ENCODE assay signal across 21 cellular contexts in the genomic region with DNA sequence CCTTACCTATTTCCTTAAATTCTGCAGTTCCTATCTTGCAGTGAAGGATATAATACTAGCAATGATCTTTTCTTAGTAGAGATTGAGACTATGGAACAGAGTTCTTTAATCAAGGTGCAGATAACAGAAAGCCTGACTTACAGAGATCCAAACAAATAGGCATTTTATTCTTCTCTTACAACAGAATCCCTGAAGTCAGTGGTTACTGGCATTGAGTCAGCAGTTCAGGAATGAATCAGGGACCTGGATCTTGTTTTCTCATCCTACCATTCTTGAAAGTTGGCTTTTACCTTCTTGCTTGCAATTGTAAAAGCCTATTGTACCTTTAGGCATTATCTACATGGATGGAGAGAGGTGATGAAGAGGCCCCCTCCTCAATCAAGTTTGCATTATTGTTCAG. TPM values are rescaled to one million over a fixed set of nuclear protein-coding genes. Genes with fewer than 3 reads are reported as not detected.
DNase-seq lines count a peak whose midpoint lies in the region; ATAC-seq, FAIRE-seq and TF ChIP-seq lines count a peak whose summit lies in the region.
"Had no signal": no experiment of that assay in that cellular context is flagged by ENCODE, and none has a peak within 500 bp of the region (broad histone marks: within the 10 kb centered on the region; RNA-seq: fewer than 3 reads in every experiment).

No MANE protein-coding gene starts in this region.

- H4K20me1 ChIP-seq in GM23248 (ENCODE audit: insufficient read depth), result no peaks in the 10 kb centered on the region
- H4K20me1 ChIP-seq: BLaER1 treated with 17β-estradiol and CSF1 and Interleukin-3, amounts not matched to agents 10 nM and 100 nM had no signal

- no peak for TF ChIP-seq CTCF in AG04450 (IDR thresholded peaks at IDR 0.05; ENCODE audit: low read depth, low read length)
- TF ChIP-seq CTCF in heart left ventricle (IDR thresholded peaks at IDR 0.05), result no peak

- in situ Hi-C loops in GM23248 (cut with MboI), result no loop called here

- H3K4me1 ChIP-seq in GM23248 (ENCODE audit: insufficient read depth) (no peaks in the 10 kb centered on the region), heart left ventricle (no peaks in the 10 kb centered on the region)
- H3K4me1 ChIP-seq: BLaER1 treated with 17β-estradiol and CSF1 and Interleukin-3, amounts not matched to agents 10 nM and 100 nM had no signal

- peak; percentile 7 for DNase-seq in AG04450 (ENCODE audit: low read depth, low spot score)
- peak; percentile 17 for DNase-seq in GM23248
- peak; percentile 64 for DNase-seq in astrocyte of the hippocampus (ENCODE audit: low read depth, low spot score)
- peak; percentile 16 for DNase-seq in hepatic stellate cell (ENCODE audit: low spot score)
- no peak for DNase-seq in HTR-8/SVneo (ENCODE audit: insufficient read length, low spot score)
- DNase-seq in activated CD4-positive, alpha-beta T cell treated with anti-CD3 and anti-CD28 coated beads, Interleukin-2, amount 10 ng/mL, durations not matched to agents 7 days and 5 days, result no peak
- DNase-seq in heart left ventricle, result no peak
- DNase-seq: activated effector memory CD4-positive, alpha-beta T cell treated with anti-CD3 and anti-CD28 coated beads, Interleukin-2, amount 50 U/mL, for 16 hours; DND-41; Karpas-422; NCI-H1092; NCI-H187 treated with DMSO at 0.1 percent for 48 hours; NCI-H69; small intestine; stimulated activated CD4-positive, alpha-beta T cell treated with anti-CD3 and anti-CD28 coated beads, Interleukin-1b, Interleukin-23, amount 100 ng/mL, for 48 hours had no signal

- H3K4me3 ChIP-seq in AG04450 (ENCODE audit: low read depth, low read length) (no peak overlapping the region), GM23248 (no peak overlapping the region), heart left ventricle (no peak overlapping the region)
- H3K4me3 ChIP-seq: BLaER1 treated with 17β-estradiol and CSF1 and Interleukin-3, amounts not matched to agents 10 nM and 100 nM; coronary artery had no signal

- no peaks in the 10 kb centered on the region for H3K36me3 Mint-ChIP-seq in activated CD4-positive, alpha-beta T cell treated with anti-CD3 and anti-CD28 coated beads, Interleukin-2, amount 10 ng/mL, durations not matched to agents 7 days and 5 days (ENCODE audit: low read depth)

- no peak overlapping the region for H3K9ac ChIP-seq in GM23248
- H3K9ac ChIP-seq: BLaER1 treated with 17β-estradiol and CSF1 and Interleukin-3, amounts not matched to agents 10 nM and 100 nM had no signal

- H3K36me3 ChIP-seq in GM23248 (ENCODE audit: low read depth), result no peaks in the 10 kb centered on the region
- H3K36me3 ChIP-seq in heart left ventricle, result no peaks in the 10 kb centered on the region
- H3K36me3 ChIP-seq: BLaER1 treated with 17β-estradiol and CSF1 and Interleukin-3, amounts not matched to agents 10 nM and 100 nM; neutrophil had no signal

- H3K4me2 ChIP-seq in GM23248 (ENCODE audit: unreplicated experiment), result no peak overlapping the region
- H3K4me2 ChIP-seq: BLaER1 treated with 17β-estradiol and CSF1 and Interleukin-3, amounts not matched to agents 10 nM and 100 nM had no signal

- ATAC-seq in HG03280 (IDR thresholded peaks at IDR 0.05; ENCODE audit: unreplicated experiment) (no peak), heart left ventricle (no peak)

- no peak for TF ChIP-seq POLR2A in heart left ventricle (IDR thresholded peaks at IDR 0.05)

- no peaks in the 10 kb centered on the region for H3K9me3 ChIP-seq in AG04450 (ENCODE audit: control insufficient read depth, insufficient read depth, low read length)
- H3K9me3 ChIP-seq in GM23248 (ENCODE audit: low read depth), result no peaks in the 10 kb centered on the region
- H3K9me3 ChIP-seq in heart left ventricle, result peaks cover 0 to 7% (median 0%) of the 10 kb centered on the region in 12 donors
- H3K9me3 ChIP-seq: neutrophil had no signal

- POLR2A ChIA-PET in AG04450 (lab: Yijun Ruan, JAX), result no interaction called here
- POLR2A ChIA-PET in activated CD4-positive, alpha-beta T cell treated with anti-CD3 and anti-CD28 coated beads, Interleukin-2, amount 10 ng/mL, durations not matched to agents 7 days and 5 days (lab: Charles Lee), result no interaction called here

- no peaks in the 10 kb centered on the region for H3K4me1 Mint-ChIP-seq in activated CD4-positive, alpha-beta T cell treated with anti-CD3 and anti-CD28 coated beads, Interleukin-2, amount 10 ng/mL, durations not matched to agents 7 days and 5 days

- intact Hi-C loops in heart left ventricle (cut with DNase I), result no loop called here

- H3K27ac Mint-ChIP-seq in activated CD4-positive, alpha-beta T cell treated with anti-CD3 and anti-CD28 coated beads, Interleukin-2, amount 10 ng/mL, durations not matched to agents 7 days and 5 days, result no peak overlapping the region
- H3K27ac Mint-ChIP-seq: T-helper 1 cell treated with Interleukin-12 subunit alpha and Interleukin-12 subunit beta and Interleukin-4 antibody, amounts not matched to agents 30 μg/mL and 1 μg/mL, for 36 hours had no signal

- no peaks in the 10 kb centered on the region for H3K79me2 ChIP-seq in GM23248 (ENCODE audit: insufficient read depth)

- H3K27me3 Mint-ChIP-seq in activated CD4-positive, alpha-beta T cell treated with anti-CD3 and anti-CD28 coated beads, Interleukin-2, amount 10 ng/mL, durations not matched to agents 7 days and 5 days, result peaks cover 4% of the 10 kb centered on the region

- no peak overlapping the region for H2AFZ ChIP-seq in GM23248

- CTCF ChIA-PET in AG04450 (lab: Charles Lee), result no interaction called here
- CTCF ChIA-PET in activated CD4-positive, alpha-beta T cell treated with anti-CD3 and anti-CD28 coated beads, Interleukin-2, amount 10 ng/mL, durations not matched to agents 7 days and 5 days (lab: Charles Lee), result no interaction called here

- H3F3A ChIP-seq in GM23248 (ENCODE audit: insufficient read depth), result no peaks in the 10 kb centered on the region

- FAIRE-seq in HTR-8/SVneo (lab: Jason Lieb, UNC), result no peak
- FAIRE-seq: A204.1, small intestine had no signal

- no peaks in the 10 kb centered on the region for H3K9me3 Mint-ChIP-seq in activated CD4-positive, alpha-beta T cell treated with anti-CD3 and anti-CD28 coated beads, Interleukin-2, amount 10 ng/mL, durations not matched to agents 7 days and 5 days
- H3K9me3 Mint-ChIP-seq: T-helper 1 cell treated with Interleukin-12 subunit alpha and Interleukin-12 subunit beta and Interleukin-4 antibody, amounts not matched to agents 30 μg/mL and 1 μg/mL, for 36 hours had no signal

- no peaks in the 10 kb centered on the region for H3K9me2 ChIP-seq in GM23248 (ENCODE audit: insufficient read depth)

- H3K27ac ChIP-seq in AG04450 (ENCODE audit: low read depth, low read length) (no peak overlapping the region), GM23248 (no peak overlapping the region), heart left ventricle (no peak overlapping the region)
- H3K27ac ChIP-seq: BLaER1 treated with 17β-estradiol and CSF1 and Interleukin-3, amounts not matched to agents 10 nM and 100 nM; coronary artery; neutrophil had no signal

- no peak overlapping the region for H3K4me3 Mint-ChIP-seq in activated CD4-positive, alpha-beta T cell treated with anti-CD3 and anti-CD28 coated beads, Interleukin-2, amount 10 ng/mL, durations not matched to agents 7 days and 5 days
- H3K4me3 Mint-ChIP-seq: T-helper 1 cell treated with Interleukin-12 subunit alpha and Interleukin-12 subunit beta and Interleukin-4 antibody, amounts not matched to agents 30 μg/mL and 1 μg/mL, for 36 hours had no signal

- H3K27me3 ChIP-seq in AG04450 (ENCODE audit: control insufficient read depth, insufficient read depth, low read length) (no peaks in the 10 kb centered on the region), GM23248 (replicated peaks; ENCODE audit: insufficient read depth) (peaks cover 7% of the 10 kb centered on the region), heart left ventricle (no peaks in the 10 kb centered on the region)
- H3K27me3 ChIP-seq: BLaER1 treated with 17β-estradiol and CSF1 and Interleukin-3, amounts not matched to agents 10 nM and 100 nM; neutrophil had no signal

RNA-seq across cellular contexts. Expression of a gene that starts 47.5 kb away (rescaled TPM):
- polyA plus RNA-seq in AG04450 (2011; rRNA removed) (42.2 and 53.4 TPM in 2 replicates), GM23248 (2016; fragmentation: Nextera tagmentation; extraction: Ambion mirVana) (25.2 and 29.5 TPM in 2 replicates), heart left ventricle (1 to 10 TPM; 3.7 to 7.7 TPM)
- polyA minus RNA-seq in AG04450 (2011; rRNA and poly(A)+ RNA removed), result 114 and 117 TPM in 2 replicates
- total RNA-seq in GM23248 (2014; rRNA removed; shearing (Covaris generic)), result 23.3 and 37.8 TPM in 2 replicates
- total RNA-seq in activated CD4-positive, alpha-beta T cell treated with anti-CD3 and anti-CD28 coated beads, Interleukin-2, amount 10 ng/mL, durations not matched to agents 7 days and 5 days, result 10 to 100 TPM; 38.0 to 38.4 TPM
- total RNA-seq in heart left ventricle, result 10 to 100 TPM in 8 of 9 donors, 1 to 10 TPM in 1; 8.4 to 23.9 (median 16.7) TPM

Comparison
In these comparisons a context has a peak if more than half of its experiments do, and no peak if none do; other contexts are left out.
1. DNase-seq: peak in AG04450 (single experiment), GM23248 (single experiment), astrocyte of the hippocampus (single experiment) and hepatic stellate cell (single experiment); none in HTR-8/SVneo (single experiment), activated CD4-positive, alpha-beta T cell treated with anti-CD3 and anti-CD28 coated beads, Interleukin-2, amount 10 ng/mL, durations not matched to agents 7 days and 5 days (single experiment) and heart left ventricle (0 of 5).